Comparison of ENCODE assay signal across 1 cellular context in the genomic region with DNA sequence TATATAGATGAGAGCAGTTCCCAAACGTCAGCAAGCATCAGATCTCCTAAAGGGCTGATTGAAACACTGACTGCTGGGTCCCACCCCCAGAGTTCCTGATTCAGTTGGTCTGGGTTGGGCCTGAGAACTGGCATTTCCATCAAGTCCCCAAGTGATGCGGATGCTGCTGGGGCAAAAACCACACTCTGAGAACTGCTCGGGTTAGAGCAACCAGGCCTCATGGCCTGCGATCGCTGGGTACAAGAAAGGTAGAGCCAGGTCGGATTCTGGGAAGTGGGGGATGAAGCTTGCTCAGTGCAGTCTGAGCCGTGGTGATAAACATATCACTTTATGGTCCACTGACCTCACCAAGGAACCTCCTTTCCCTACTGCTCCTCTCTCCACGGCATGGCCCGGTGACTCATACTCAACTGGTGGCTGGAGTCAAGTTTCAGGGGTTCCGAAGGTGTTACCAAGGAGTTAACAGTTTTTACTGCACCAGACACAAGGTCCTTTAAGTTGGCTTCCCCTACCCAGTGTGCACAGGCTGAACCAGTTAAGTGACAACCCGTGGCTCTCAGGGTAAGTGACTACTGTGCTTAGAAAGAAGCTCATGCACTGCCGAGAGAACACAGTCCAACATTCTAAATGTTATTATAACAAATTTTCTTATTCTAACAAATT.
TF ChIP-seq lines count a peak whose summit lies in the region.

No MANE protein-coding gene starts in this region.

TF ChIP-seq in K562, 482 proteins besides CTCF, POLR2A, EP300 and RAD21 (continued from another document and continues in another):
- TF ChIP-seq E2F4 (CRISPR knock-in tag; IDR thresholded peaks at IDR 0.05; ENCODE audit: low read depth) (no peak), NFE2L1 (tag; IDR thresholded peaks at IDR 0.05; ENCODE audit: borderline replicate concordance, low read depth) (no peak), RFX7 (CRISPR knock-in tag; IDR thresholded peaks at IDR 0.05) (no peak), ZC3H11A (IDR thresholded peaks at IDR 0.05; ENCODE audit: low read depth, low read length) (0 out of 2 replicates have a peak, but pooled peaks have one; percentile 61), NR2C1 (IDR thresholded peaks at IDR 0.05) (0 out of 2 replicates have a peak, but pooled peaks have one; percentile 27), NR2C1 (tag; IDR thresholded peaks at IDR 0.05) (peak; percentile 44), ZNF644 (tag; IDR thresholded peaks at IDR 0.05; ENCODE audit: low read depth) (0 out of 2 replicates have a peak, but pooled peaks have one; percentile 22), MTA2 (IDR thresholded peaks at IDR 0.05; ENCODE audit: low read depth) (peak; percentile 84), SMAD3 (CRISPR knock-in tag; conservative IDR thresholded peaks at IDR 0.05) (0 out of 2 replicates have a peak, but pooled peaks have one; percentile 43), HSF4 (CRISPR knock-in tag; IDR thresholded peaks at IDR 0.05; ENCODE audit: borderline replicate concordance) (no peak; the same call in 1 of the 2 replicates), L3MBTL2 (IDR thresholded peaks at IDR 0.05) (peak; percentile 85), TCF3 (CRISPR knock-in tag; IDR thresholded peaks at IDR 0.05) (peak; percentile 97), KDM2B (CRISPR knock-in tag; IDR thresholded peaks at IDR 0.05) (no peak), BCL6 (CRISPR knock-in tag; IDR thresholded peaks at IDR 0.05) (no peak), MEF2D (tag; conservative IDR thresholded peaks at IDR 0.05; ENCODE audit: low read depth) (0 out of 2 replicates have a peak, but pooled peaks have one; percentile 19), CCNT2 (IDR thresholded peaks at IDR 0.05; ENCODE audit: borderline replicate concordance, extremely low read depth, insufficient read length, low read depth, low read length) (peak; percentile 96), FOXM1 (IDR thresholded peaks at IDR 0.05; ENCODE audit: low read depth) (peak; percentile 80), FOXM1 (CRISPR knock-in tag; IDR thresholded peaks at IDR 0.05; ENCODE audit: low read depth) (no peak), MAFK (IDR thresholded peaks at IDR 0.05; ENCODE audit: low read length) (peak; percentile 50; the same call in 1 of the 2 replicates), JUNB (CRISPR knock-in tag; conservative IDR thresholded peaks at IDR 0.05) (peak; percentile 84), POLR2H (tag; IDR thresholded peaks at IDR 0.05; ENCODE audit: low read depth) (peak; percentile 53), ZNF280A (IDR thresholded peaks at IDR 0.05; ENCODE audit: low read depth, partially characterized antibody) (no peak), CGGBP1 (CRISPR knock-in tag; IDR thresholded peaks at IDR 0.05) (no peak), TAF7 (tag; IDR thresholded peaks at IDR 0.05) (no peak), YBX1 (IDR thresholded peaks at IDR 0.05) (no peak), SLC30A9 (CRISPR knock-in tag; IDR thresholded peaks at IDR 0.05) (no peak), TRIM24 (IDR thresholded peaks at IDR 0.05) (peak; percentile 71 to 87; a peak in 3 of 4 replicates), FOXA1 (IDR thresholded peaks at IDR 0.05; ENCODE audit: borderline replicate concordance) (no peak), TAF9B (IDR thresholded peaks at IDR 0.05; ENCODE audit: partially characterized antibody) (peak; percentile 70), THRB (CRISPR knock-in tag; conservative IDR thresholded peaks at IDR 0.05) (no peak), PTBP1 (IDR thresholded peaks at IDR 0.05; ENCODE audit: low read depth, low read length) (no peak), POLR2AphosphoS2 (IDR thresholded peaks at IDR 0.05; ENCODE audit: low read length) (no peak), HDAC6 (IDR thresholded peaks at IDR 0.05; ENCODE audit: low read depth, low read length) (no peak), PML (IDR thresholded peaks at IDR 0.05; ENCODE audit: low read length) (peak; percentile 62), ZNF318 (IDR thresholded peaks at IDR 0.05; ENCODE audit: borderline replicate concordance in 1 of 2, low read depth in 1 of 2) (peak in 1 of 2 experiments; percentile 70; a peak in 1 of 4 replicates), ZFX (CRISPR knock-in tag; IDR thresholded peaks at IDR 0.05) (peak; percentile 72), TARDBP (IDR thresholded peaks at IDR 0.05) (no peak), ZNF407 (IDR thresholded peaks at IDR 0.05; ENCODE audit: low read depth) (no peak), CREBBP (IDR thresholded peaks at IDR 0.05; ENCODE audit: low read depth, low read length) (no peak), MCM7 (IDR thresholded peaks at IDR 0.05) (no peak), MAFF (IDR thresholded peaks at IDR 0.05; ENCODE audit: low read length) (peak; percentile 33; the same call in 1 of the 2 replicates)
